15 cellular contexts compared by ENCODE assay signal in the genomic region with DNA sequence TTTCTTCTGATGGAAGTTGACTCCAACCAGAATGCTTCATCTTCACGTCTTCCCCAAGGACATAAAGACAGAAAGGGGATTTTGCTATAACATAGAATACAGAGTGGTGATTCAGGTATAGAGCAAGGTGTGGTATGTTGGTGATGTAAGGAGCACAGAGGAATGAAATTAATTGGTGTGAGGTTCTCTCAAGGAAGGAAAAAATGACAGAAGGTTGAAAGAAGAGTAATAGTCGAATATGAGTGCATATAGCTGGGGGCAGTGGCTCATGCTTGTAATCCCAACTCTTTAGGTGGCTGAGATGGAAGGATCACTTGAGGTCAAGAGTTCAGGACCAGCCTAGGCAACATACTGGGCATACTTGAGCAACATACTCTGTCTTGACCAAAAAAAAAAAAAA.
"Had no signal": no experiment of that assay in that cellular context is flagged by ENCODE, and none has a peak within 500 bp of the region (broad histone marks: within the 10 kb centered on the region; RNA-seq: fewer than 3 reads in every experiment).

No MANE protein-coding gene starts in this region.

- H3K9me3 Mint-ChIP-seq: naive thymus-derived CD8-positive, alpha-beta T cell; stimulated activated memory B cell treated with anti-CD40 and anti-IgM and Interleukin-4, amounts not matched to agents 10 μg/mL and 1 μg/mL and 100 μg/mL, for 72 hours had no signal

- ATAC-seq: naive thymus-derived CD8-positive, alpha-beta T cell; stimulated activated memory B cell treated with anti-CD40 and anti-IgM and Interleukin-4, amounts not matched to agents 10 μg/mL and 1 μg/mL and 100 μg/mL, for 72 hours; upper lobe of right lung had no signal

- H3K4me3 Mint-ChIP-seq: naive thymus-derived CD8-positive, alpha-beta T cell; stimulated activated memory B cell treated with anti-CD40 and anti-IgM and Interleukin-4, amounts not matched to agents 10 μg/mL and 1 μg/mL and 100 μg/mL, for 72 hours had no signal

- H3K27ac Mint-ChIP-seq: stimulated activated memory B cell treated with anti-CD40 and anti-IgM and Interleukin-4, amounts not matched to agents 10 μg/mL and 1 μg/mL and 100 μg/mL, for 72 hours had no signal

- H3K27me3 Mint-ChIP-seq: naive thymus-derived CD8-positive, alpha-beta T cell; stimulated activated memory B cell treated with anti-CD40 and anti-IgM and Interleukin-4, amounts not matched to agents 10 μg/mL and 1 μg/mL and 100 μg/mL, for 72 hours had no signal

- DNase-seq: effector memory CD4-positive, alpha-beta T cell; gastrocnemius medialis; heart right ventricle; hypothalamus; kidney glomerular epithelial cell; mammary epithelial cell; mucosa of descending colon; naive thymus-derived CD8-positive, alpha-beta T cell; posterior cingulate gyrus; small intestine; stimulated activated CD4-positive, alpha-beta T cell treated with anti-CD3 and anti-CD28 coated beads, Interleukin-2, amount 100 ng/mL, for 48 hours; stimulated activated CD8-positive, alpha-beta memory T cell treated with anti-CD3 and anti-CD28 coated beads, Interleukin-4, amount 100 ng/mL, for 48 hours; thyroid gland; upper lobe of right lung had no signal
